ENCODE assay signal across 8 cellular contexts in the genomic region with DNA sequence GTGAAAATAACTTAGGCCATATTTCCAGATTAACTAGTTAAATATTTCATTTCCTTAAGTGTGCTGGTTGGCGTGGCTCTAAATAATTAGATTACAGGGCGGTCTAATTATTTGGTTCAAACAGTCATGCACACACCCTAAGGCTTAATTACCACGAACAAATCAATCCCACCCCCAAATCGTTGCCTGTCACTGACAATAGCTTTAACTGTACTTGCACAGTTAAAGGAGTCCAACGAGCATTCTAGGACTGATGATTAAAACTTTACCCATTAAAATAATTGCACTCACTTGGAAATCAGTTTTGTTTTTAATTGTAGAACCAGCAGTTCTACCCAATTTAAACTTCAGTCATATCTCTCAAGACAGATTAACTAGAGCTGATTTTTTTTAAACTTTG. TPM values are rescaled to one million over a fixed set of nuclear protein-coding genes. Genes with fewer than 3 reads are reported as not detected.
DNase-seq lines count a peak whose midpoint lies in the region; ATAC-seq and TF ChIP-seq lines count a peak whose summit lies in the region.

No MANE protein-coding gene starts in this region.

- no peak overlapping the region for H4K91ac ChIP-seq in neuronal stem cell (ENCODE audit: low read depth, low read length, poor library complexity)

- H3K4me2 ChIP-seq in DOHH2 (ENCODE audit: low read length) (peak overlapping the region; percentile 98), neuronal stem cell (ENCODE audit: insufficient read depth, low read length, poor library complexity, severe bottlenecking) (no peak overlapping the region)

- H3K9ac ChIP-seq in colonic mucosa (ENCODE audit: low read depth in 2 of 2, low read length in 2 of 2) = peak overlapping the region in 1 of 2 donors; percentile 90
- no peak overlapping the region for H3K9ac ChIP-seq in neuronal stem cell (ENCODE audit: low read depth, low read length, poor library complexity)

- peaks cover 5% of the 10 kb centered on the region for H3F3A ChIP-seq in DOHH2 (ENCODE audit: control insufficient read depth, insufficient read depth)

- H3K9me2 ChIP-seq in DOHH2 (replicated peaks; ENCODE audit: control insufficient read depth, low read length) = no peaks in the 10 kb centered on the region

- no peak overlapping the region for H3K18ac ChIP-seq in neuronal stem cell (ENCODE audit: low read length)

- TF ChIP-seq CTCF in DOHH2 (IDR thresholded peaks at IDR 0.05; ENCODE audit: low read depth, low read length, poor library complexity, severe bottlenecking) = no peak
- no peak for TF ChIP-seq CTCF in NB4 (IDR thresholded peaks at IDR 0.05; ENCODE audit: low read depth, low read length)
- no peak for TF ChIP-seq CTCF in colonic mucosa (IDR thresholded peaks at IDR 0.05)

- TF ChIP-seq POLR2A in NB4 (IDR thresholded peaks at IDR 0.05; ENCODE audit: extremely low read depth, insufficient read length) = no peak

- H3K9me3 ChIP-seq in DOHH2 (ENCODE audit: control insufficient read depth, insufficient read depth, low read length) = no peaks in the 10 kb centered on the region; the same call in 1 of the 2 replicates
- no peaks in the 10 kb centered on the region for H3K9me3 ChIP-seq in colonic mucosa
- H3K9me3 ChIP-seq in neuronal stem cell (replicated peaks in 1 of 2; ENCODE audit: control insufficient read depth in 2 of 2, insufficient read depth in 1 of 2, low read depth in 1 of 2, low read length in 2 of 2) = peaks cover 0 to 2% of the 10 kb centered on the region in 2 donors

- intact Hi-C loops in colonic mucosa (cut with DNase I) = loop anchor here (5.0 to 10.0 kb wide), 2 partner anchors 94 to 152 kb away; no protein-coding TSS in a partner anchor

- no peak overlapping the region for H4K8ac ChIP-seq in neuronal stem cell (ENCODE audit: low read depth, low read length)

- H2AFZ ChIP-seq in neuronal stem cell (ENCODE audit: low read length) = peak overlapping the region; percentile 97

- no peak for ATAC-seq in GM21360 (IDR thresholded peaks at IDR 0.05; ENCODE audit: unreplicated experiment)

- no peaks in the 10 kb centered on the region for H3K36me3 ChIP-seq in DOHH2 (ENCODE audit: control insufficient read depth, low read length)
- no peaks in the 10 kb centered on the region for H3K36me3 ChIP-seq in colonic mucosa
- no peaks in the 10 kb centered on the region for H3K36me3 ChIP-seq in neuronal stem cell (replicated peaks in 1 of 2; ENCODE audit: control insufficient read depth in 2 of 2, insufficient read depth in 2 of 2, low read length in 2 of 2)

- DNase-seq in NB4 (ENCODE audit: low read depth) (no peak), colonic mucosa (no peak), neuronal stem cell (ENCODE audit: low spot score) (no peak), NCI-H2171 treated with DMSO at 0.1 percent for 48 hours (lab: John Stamatoyannopoulos, UW) (no peak), superior temporal gyrus (ENCODE audit: extremely low spot score) (no peak), NCI-H345 (lab: John Stamatoyannopoulos, UW) (no peak)

- no peak overlapping the region for H2BK15ac ChIP-seq in neuronal stem cell (ENCODE audit: low read length)

- H3K27ac ChIP-seq in DOHH2 (ENCODE audit: low read depth, low read length) (peak overlapping the region; percentile 96), colonic mucosa (no peak overlapping the region), neuronal stem cell (replicated peaks; ENCODE audit: low read length) (no peak overlapping the region)

- no peak overlapping the region for H3K23ac ChIP-seq in neuronal stem cell (ENCODE audit: low read depth, low read length, poor library complexity)

- no peak overlapping the region for H3K14ac ChIP-seq in neuronal stem cell (ENCODE audit: low read length)

- H2BK5ac ChIP-seq in neuronal stem cell (ENCODE audit: low read length) = no peak overlapping the region

- H3K79me2 ChIP-seq in DOHH2 (ENCODE audit: control insufficient read depth, low read length) = peaks cover 26% of the 10 kb centered on the region

- H3K4me1 ChIP-seq in DOHH2 (ENCODE audit: control insufficient read depth, low read length) = peaks cover 46% of the 10 kb centered on the region
- H3K4me1 ChIP-seq in colonic mucosa = no peaks in the 10 kb centered on the region
- peaks cover 2 to 12% of the 10 kb centered on the region in 2 donors for H3K4me1 ChIP-seq in neuronal stem cell (ENCODE audit: control insufficient read depth in 2 of 2, insufficient read depth in 1 of 2, low read depth in 1 of 2, low read length in 2 of 2)

- H2BK12ac ChIP-seq in neuronal stem cell (ENCODE audit: low read length) = no peak overlapping the region

- peaks cover 2% of the 10 kb centered on the region for H3K79me1 ChIP-seq in neuronal stem cell (ENCODE audit: low read depth, low read length)

- H2BK120ac ChIP-seq in neuronal stem cell (ENCODE audit: low read depth, low read length) = no peak overlapping the region

- no peak overlapping the region for H3K4ac ChIP-seq in neuronal stem cell (ENCODE audit: low read length)

- no CpG with 5 or more reads among the region's 5 CpGs for WGBS in neuronal stem cell (ENCODE audit: extremely low coverage in 2 of 2, insufficient read length in 2 of 2, insufficient replicate concordance in 1 of 2), 2 donors

- H3K27me3 ChIP-seq in DOHH2 (ENCODE audit: control insufficient read depth, low read length) = no peaks in the 10 kb centered on the region
- H3K27me3 ChIP-seq in colonic mucosa = no peaks in the 10 kb centered on the region
- peaks cover 0 to 7% (median 0%) of the 10 kb centered on the region in 3 experiments for H3K27me3 ChIP-seq in neuronal stem cell (ENCODE audit: control insufficient read depth in 3 of 3, insufficient read depth in 3 of 3, low read depth in 1 of 3, low read length in 3 of 3)

- H2AK5ac ChIP-seq in neuronal stem cell (ENCODE audit: low read depth, low read length) = no peak overlapping the region

- H4K20me1 ChIP-seq in DOHH2 (ENCODE audit: control insufficient read depth, insufficient read depth, low read depth, low read length) = no peaks in the 10 kb centered on the region

- H3K4me3 ChIP-seq in DOHH2 (ENCODE audit: low read length) (peak overlapping the region; percentile 90), NB4 (ENCODE audit: low read depth, low read length) (peak overlapping the region; percentile 82), colonic mucosa (peak overlapping the region; percentile 79), neuronal stem cell (ENCODE audit: low read length in 2 of 2) (peak overlapping the region in 1 of 2 donors; percentile 82)

RNA-seq across cellular contexts. Expression of gene POU2F1, which starts 1.5 kb away (rescaled TPM):
- 10 to 100 TPM; 16.4 to 24.4 TPM for total RNA-seq in colonic mucosa
- polyA plus RNA-seq in neuronal stem cell (2013, experiment 1 of 2) = 28.0 TPM
- 30.2 TPM for polyA plus RNA-seq in neuronal stem cell (2013, experiment 2 of 2)
